Comparison of ENCODE assay signal across 1 cellular context in genomic region chr19:35744688-35745327, GRCh38.
A peak's percentile ranks its signal among the peaks of the same experiment; 100 is the strongest.
TF ChIP-seq lines count a peak whose summit lies in the region.

No MANE protein-coding gene starts in this region.

TF ChIP-seq in A549, 52 proteins besides CTCF, POLR2A, EP300 and RAD21 (continued from another document):
- no peak for TF ChIP-seq GATA3 (IDR thresholded peaks at IDR 0.05; ENCODE audit: borderline replicate concordance)
- TF ChIP-seq MAFK (IDR thresholded peaks at IDR 0.05; ENCODE audit: partially characterized antibody) = no peak
- TF ChIP-seq RFX5 (IDR thresholded peaks at IDR 0.05) = 0 out of 2 replicates have a peak, but pooled peaks have one; percentile 36
- peak; percentile 8 for TF ChIP-seq ZFP36 (IDR thresholded peaks at IDR 0.05; ENCODE audit: borderline replicate concordance, partially characterized antibody)
- no peak for TF ChIP-seq FOXS1 (CRISPR knock-in tag; IDR thresholded peaks at IDR 0.05)
- TF ChIP-seq REST (IDR thresholded peaks at IDR 0.05) = peak; percentile 29; the same call in 1 of the 2 replicates
- peak; percentile 70; the same call in 1 of the 2 replicates for TF ChIP-seq MYC (IDR thresholded peaks at IDR 0.05; ENCODE audit: borderline replicate concordance, low read length)
- no peak for TF ChIP-seq HOXA7 (CRISPR knock-in tag; IDR thresholded peaks at IDR 0.05)
- TF ChIP-seq MAZ (IDR thresholded peaks at IDR 0.05; ENCODE audit: borderline replicate concordance, low read depth, low read length) = 0 out of 2 replicates have a peak, but pooled peaks have one; percentile 9
- TF ChIP-seq HOXB5 (CRISPR knock-in tag; IDR thresholded peaks at IDR 0.05) = no peak
- TF ChIP-seq HEYL (CRISPR knock-in tag; IDR thresholded peaks at IDR 0.05) = no peak
- TF ChIP-seq, protein P1, sequence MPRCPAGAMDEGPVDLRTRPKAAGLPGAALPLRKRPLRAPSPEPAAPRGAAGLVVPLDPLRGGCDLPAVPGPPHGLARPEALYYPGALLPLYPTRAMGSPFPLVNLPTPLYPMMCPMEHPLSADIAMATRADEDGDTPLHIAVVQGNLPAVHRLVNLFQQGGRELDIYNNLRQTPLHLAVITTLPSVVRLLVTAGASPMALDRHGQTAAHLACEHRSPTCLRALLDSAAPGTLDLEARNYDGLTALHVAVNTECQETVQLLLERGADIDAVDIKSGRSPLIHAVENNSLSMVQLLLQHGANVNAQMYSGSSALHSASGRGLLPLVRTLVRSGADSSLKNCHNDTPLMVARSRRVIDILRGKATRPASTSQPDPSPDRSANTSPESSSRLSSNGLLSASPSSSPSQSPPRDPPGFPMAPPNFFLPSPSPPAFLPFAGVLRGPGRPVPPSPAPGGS (IDR thresholded peaks at IDR 0.05) = peak; percentile 70; the same call in 2 of the 3 replicates
- no peak; the same call in 1 of the 2 replicates for TF ChIP-seq TFCP2L1 (CRISPR knock-in tag; IDR thresholded peaks at IDR 0.05)
- peak; percentile 86 for TF ChIP-seq MAX (IDR thresholded peaks at IDR 0.05)
- no peak for TF ChIP-seq POLR2AphosphoS2 (conservative IDR thresholded peaks at IDR 0.05; ENCODE audit: low read length)
- no peak for TF ChIP-seq FOSL2 (IDR thresholded peaks at IDR 0.05)
- peak; percentile 8; the same call in 1 of the 2 replicates for TF ChIP-seq FOSL2 (CRISPR knock-in tag; IDR thresholded peaks at IDR 0.05)
